Comparison of ENCODE assay signal across 8 cellular contexts in the genomic region with DNA sequence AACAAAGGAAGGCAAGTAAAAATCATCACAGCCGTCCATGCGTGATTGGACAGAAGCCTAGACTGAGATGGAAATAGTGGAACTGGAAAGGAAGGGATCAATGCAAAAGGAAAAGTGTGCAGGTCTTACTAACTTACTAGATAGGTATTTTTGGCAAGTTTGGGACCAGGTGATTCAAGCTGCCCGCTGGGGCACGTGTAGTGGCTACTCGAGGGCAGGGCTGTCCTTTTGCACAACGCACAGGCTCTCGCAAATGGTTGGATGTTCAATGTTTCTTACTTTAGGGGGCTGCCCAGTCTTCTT. TPM values are rescaled to one million over a fixed set of nuclear protein-coding genes. Genes with fewer than 3 reads are reported as not detected.
DNase-seq lines count a peak whose midpoint lies in the region; ATAC-seq, FAIRE-seq and TF ChIP-seq lines count a peak whose summit lies in the region.

No MANE protein-coding gene starts in this region.

- peak overlapping the region; percentile 68 for H3K9ac ChIP-seq in OCI-LY3 (ENCODE audit: low read length)
- no peak overlapping the region for H3K9ac ChIP-seq in endodermal cell (ENCODE audit: extremely low read depth, low read length, poor library complexity, severe bottlenecking)

- H3K36me3 Mint-ChIP-seq in endodermal cell (ENCODE audit: low read depth), result peaks cover 5% of the 10 kb centered on the region

- H3K36me3 ChIP-seq in DOHH2 (ENCODE audit: control insufficient read depth, low read length), result peaks cover 23% of the 10 kb centered on the region
- H3K36me3 ChIP-seq in OCI-LY3 (replicated peaks; ENCODE audit: low read depth, low read length), result no peaks in the 10 kb centered on the region
- H3K36me3 ChIP-seq in endodermal cell (ENCODE audit: control insufficient read depth, insufficient read depth, low read length), result no peaks in the 10 kb centered on the region
- peaks cover 0 to 1% (median 0%) of the 10 kb centered on the region in 3 donors for H3K36me3 ChIP-seq in pancreas

- H3K27me3 Mint-ChIP-seq in endodermal cell (ENCODE audit: insufficient read depth), result peaks cover 12% of the 10 kb centered on the region

- H4K20me1 ChIP-seq in DOHH2 (ENCODE audit: control insufficient read depth, insufficient read depth, low read depth, low read length) (no peaks in the 10 kb centered on the region), OCI-LY3 (ENCODE audit: insufficient read depth, low read length) (no peaks in the 10 kb centered on the region)

- H3K27ac ChIP-seq in DOHH2 (ENCODE audit: low read depth, low read length) (no peak overlapping the region; the same call in 1 of the 2 replicates), OCI-LY3 (ENCODE audit: low read length) (peak overlapping the region; percentile 9; the same call in 1 of the 2 replicates), endodermal cell (ENCODE audit: low read depth, low read length) (no peak overlapping the region), pancreas (peak overlapping the region; percentile 28 to 80 (median 76))

- H3K79me2 ChIP-seq in DOHH2 (ENCODE audit: control insufficient read depth, low read length) (peaks cover 32% of the 10 kb centered on the region), OCI-LY3 (ENCODE audit: low read length) (peaks cover 5% of the 10 kb centered on the region)

- intact Hi-C loops in pancreas (cut with DNase I), result no loop called here

- H3K4me1 Mint-ChIP-seq in endodermal cell, result peaks cover 2% of the 10 kb centered on the region

- no peak for ATAC-seq in pancreas
- ATAC-seq in HG02938 (IDR thresholded peaks at IDR 0.05; ENCODE audit: unreplicated experiment), result no peak
- no peak for ATAC-seq in activated CD4-positive, CD25-positive, alpha-beta regulatory T cell treated with anti-CD3 and anti-CD28 coated beads, Interleukin-2, amount 50 U/mL, for 24 hours

- H3K9me3 ChIP-seq in DOHH2 (ENCODE audit: control insufficient read depth, insufficient read depth, low read length), result no peaks in the 10 kb centered on the region
- H3K9me3 ChIP-seq in OCI-LY3 (ENCODE audit: insufficient read depth, low read length), result no peaks in the 10 kb centered on the region
- no peaks in the 10 kb centered on the region for H3K9me3 ChIP-seq in endodermal cell (ENCODE audit: control insufficient read depth, low read length)
- no peaks in the 10 kb centered on the region for H3K9me3 ChIP-seq in pancreas

- peaks cover 3% of the 10 kb centered on the region for H3K9me3 Mint-ChIP-seq in endodermal cell

- H3K27ac Mint-ChIP-seq in endodermal cell, result peak overlapping the region; percentile 17

- no peak for DNase-seq in endodermal cell
- no peak for DNase-seq in pancreas
- DNase-seq in NOMO-1 treated with DMSO at 0.1 percent for 48 hours (lab: John Stamatoyannopoulos, UW; ENCODE audit: unreplicated experiment), result no peak
- no peak for DNase-seq in hepatic stellate cell (ENCODE audit: low spot score)

- H2AFZ ChIP-seq in OCI-LY3 (ENCODE audit: low read depth, low read length), result peak overlapping the region; percentile 61; the same call in 1 of the 2 replicates

- H3K27me3 ChIP-seq in DOHH2 (ENCODE audit: control insufficient read depth, low read length) (no peaks in the 10 kb centered on the region), OCI-LY3 (ENCODE audit: low read depth, low read length) (no peaks in the 10 kb centered on the region), endodermal cell (ENCODE audit: control insufficient read depth, insufficient read depth, low read length, poor library complexity, severe bottlenecking) (no peaks in the 10 kb centered on the region), pancreas (no peaks in the 10 kb centered on the region)

- no peaks in the 10 kb centered on the region for H3K9me2 ChIP-seq in DOHH2 (replicated peaks; ENCODE audit: control insufficient read depth, low read length)

- H3K4me3 Mint-ChIP-seq in endodermal cell, result peak overlapping the region; percentile 90

- no peak for TF ChIP-seq CTCF in DOHH2 (IDR thresholded peaks at IDR 0.05; ENCODE audit: low read depth, low read length, poor library complexity, severe bottlenecking)
- no peak for TF ChIP-seq CTCF in OCI-LY3 (IDR thresholded peaks at IDR 0.05; ENCODE audit: low read depth, low read length)
- no peak for TF ChIP-seq CTCF in endodermal cell (conservative IDR thresholded peaks at IDR 0.05)
- TF ChIP-seq CTCF in pancreas (IDR thresholded peaks at IDR 0.05), result no peak

- H3K4me1 ChIP-seq in DOHH2 (ENCODE audit: control insufficient read depth, low read length) (peaks cover 18% of the 10 kb centered on the region), OCI-LY3 (ENCODE audit: low read length) (peaks cover 5% of the 10 kb centered on the region), endodermal cell (ENCODE audit: control insufficient read depth, insufficient read depth, low read length) (no peaks in the 10 kb centered on the region), pancreas (peaks cover 0 to 4% (median 0%) of the 10 kb centered on the region in 3 donors)

- H3K4me2 ChIP-seq in DOHH2 (ENCODE audit: low read length) (peak overlapping the region; percentile 82), OCI-LY3 (ENCODE audit: low read length) (peak overlapping the region; percentile 92)

- no peak for FAIRE-seq in pancreas (lab: Jason Lieb, UNC)

- no peaks in the 10 kb centered on the region for H3F3A ChIP-seq in DOHH2 (ENCODE audit: control insufficient read depth, insufficient read depth)

- H3K4me3 ChIP-seq in DOHH2 (ENCODE audit: low read length) (peak overlapping the region; percentile 100), OCI-LY3 (ENCODE audit: low read length) (peak overlapping the region; percentile 99), endodermal cell (ENCODE audit: low read length) (peak overlapping the region; percentile 41), pancreas (peak overlapping the region in 2 of 4 donors; percentile 54 to 85)

- 88 to 100% methylated on average over 4 to 7 of the region's 7 CpGs for WGBS in endodermal cell (ENCODE audit: insufficient coverage in 1 of 2, insufficient read length in 1 of 2), 2 experiments
- WGBS in pancreas, 2 donors, result 86 to 90% methylated on average over 7 of the region's 7 CpGs

RNA-seq across cellular contexts. Expression of gene ALG6, which starts 0.6 kb away (rescaled TPM):
- total RNA-seq in endodermal cell, result 10 to 100 TPM; 25.9 to 26.9 TPM
- 21.5 TPM for polyA plus RNA-seq in endodermal cell (2013, experiment 1 of 2)
- 18.7 TPM for polyA plus RNA-seq in endodermal cell (2013, experiment 2 of 2)
- total RNA-seq in pancreas, result 1 to 10 TPM; 3.1 to 8.8 (median 4.4) TPM
- polyA plus RNA-seq in pancreas, result 10 to 100 TPM in 1 of 2 donors, 1 to 10 TPM in 1; 8.7 to 11.5 TPM

RNA-seq across cellular contexts. Expression of gene FOXD3, which starts 44.5 kb away (rescaled TPM):
- total RNA-seq in endodermal cell, result 10 to 100 TPM in 1 of 2 donors, under 1 TPM in 1; 0.49 to 14.0 TPM
- 24.0 TPM for polyA plus RNA-seq in endodermal cell (2013, experiment 1 of 2)
- polyA plus RNA-seq in endodermal cell (2013, experiment 2 of 2), result 23.0 TPM
- under 1 TPM in 2 of 6 donors, not detected in 4; 0.09 TPM for total RNA-seq in pancreas
- polyA plus RNA-seq in pancreas, result under 1 TPM in 1 of 2 donors, not detected in 1; 0.21 TPM

Comparison
In these comparisons a context has a peak if more than half of its experiments do, and no peak if none do; other contexts are left out.
1. H3K27ac ChIP-seq: peak in OCI-LY3 (single experiment) and pancreas (4 of 4); none in DOHH2 (single experiment) and endodermal cell (single experiment).